In the genomic region with DNA sequence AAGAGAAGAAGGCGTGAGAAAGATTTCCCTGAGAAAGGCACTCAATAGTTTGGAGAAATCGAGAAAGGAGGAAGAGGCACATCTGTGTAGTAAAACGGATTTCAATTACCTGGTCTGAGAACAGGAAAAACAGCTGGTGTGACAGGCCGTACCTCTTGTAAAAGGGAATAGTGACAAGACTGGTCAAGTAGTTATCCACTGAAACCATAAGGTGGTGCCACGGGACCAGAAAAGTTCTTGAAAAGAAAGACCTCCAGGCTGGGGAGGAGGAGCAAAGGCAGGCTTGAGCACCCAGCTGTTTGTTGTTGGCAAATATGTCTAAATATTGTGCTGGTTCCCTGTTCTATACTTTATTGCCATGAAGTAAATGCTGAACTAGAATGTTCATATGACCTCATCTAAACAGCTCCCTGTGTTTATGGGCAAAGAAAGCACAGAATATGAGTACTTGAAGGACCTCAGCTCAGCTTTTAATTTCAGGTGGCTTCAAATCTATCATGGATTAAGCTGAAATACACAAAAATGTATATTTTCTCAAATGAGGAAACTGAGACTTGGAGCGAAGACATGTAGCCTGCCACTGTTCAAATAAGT, we compare ENCODE assay signal across 1 cellular context.
A peak's percentile ranks its signal among the peaks of the same experiment; 100 is the strongest.
TF ChIP-seq lines count a peak whose summit lies in the region.

No MANE protein-coding gene starts in this region.

TF ChIP-seq in H1, 55 proteins besides CTCF, POLR2A, EP300 and RAD21:
- no peak for TF ChIP-seq ZNF274 (IDR thresholded peaks at IDR 0.05; ENCODE audit: borderline replicate concordance, extremely low read depth, low read length)
- TF ChIP-seq SIN3A (conservative IDR thresholded peaks at IDR 0.05 in 1 of 2, IDR thresholded peaks at IDR 0.05 in 1 of 2; ENCODE audit: low read depth in 1 of 2, low read length in 2 of 2) = peak; percentile 58 to 73; a peak in 2 of 4 replicates
